Comparison of ENCODE assay signal across 8 cellular contexts in genomic region chr20:1895674-1896496, GRCh38. TPM values are rescaled to one million over a fixed set of nuclear protein-coding genes. Genes with fewer than 3 reads are reported as not detected.
A peak's percentile ranks its signal among the peaks of the same experiment; 100 is the strongest.
DNase-seq lines count a peak whose midpoint lies in the region; ATAC-seq and TF ChIP-seq lines count a peak whose summit lies in the region.

No MANE protein-coding gene starts in this region.

- H3K9me3 ChIP-seq in heart left ventricle (no peaks in the 10 kb centered on the region), prostate gland (no peaks in the 10 kb centered on the region)

- DNase-seq in GM23338 (ENCODE audit: low spot score) (peak; percentile 57), heart left ventricle (peak in 2 of 5 donors; percentile 34 to 55), prostate gland (ENCODE audit: low spot score) (no peak), Ammon's horn (ENCODE audit: low spot score) (no peak), occipital lobe (lab: John Stamatoyannopoulos, UW) (no peak)
- DNase-seq in stimulated activated CD4-positive, alpha-beta T cell treated with anti-CD3 and anti-CD28 coated beads, Interleukin-12 subunit alpha, Interleukin-12 subunit beta, amount 100 ng/mL, for 4 hours, result no peak

- H3K9me2 ChIP-seq in GM23338 (ENCODE audit: insufficient read depth), result no peaks in the 10 kb centered on the region

- H3K4me3 Mint-ChIP-seq in GM23338, result peak overlapping the region; percentile 77

- H3K79me2 ChIP-seq in GM23338 (replicated peaks; ENCODE audit: insufficient read depth), result no peaks in the 10 kb centered on the region

- H3K4me1 ChIP-seq in GM23338 (ENCODE audit: insufficient read depth) (peaks cover 17% of the 10 kb centered on the region), heart left ventricle (peaks cover 0 to 64% (median 35%) of the 10 kb centered on the region in 12 donors), prostate gland (replicated peaks) (no peaks in the 10 kb centered on the region)

- WGBS in heart left ventricle, 4 donors, result 26 to 36% (median 30%) methylated on average over 21 to 24 of the region's 24 CpGs
- 20% methylated on average over 24 of the region's 24 CpGs for WGBS in prostate gland

- H3K27me3 Mint-ChIP-seq in GM23338 (ENCODE audit: insufficient read depth, low read depth, poor library complexity), result peaks cover 50% of the 10 kb centered on the region

- no peaks in the 10 kb centered on the region for H3K36me3 Mint-ChIP-seq in GM23338 (ENCODE audit: low read depth)

- H3K9me3 Mint-ChIP-seq in GM23338, result no peaks in the 10 kb centered on the region

- no peak overlapping the region for H3K27ac Mint-ChIP-seq in GM23338

- no peak for TF ChIP-seq POLR2A in heart left ventricle (IDR thresholded peaks at IDR 0.05)
- TF ChIP-seq POLR2A in prostate gland (IDR thresholded peaks at IDR 0.05), result peak; percentile 18

- H3K27me3 ChIP-seq in GM23338 (ENCODE audit: insufficient read depth) (peaks cover 66% of the 10 kb centered on the region), heart left ventricle (no peaks in the 10 kb centered on the region), prostate gland (replicated peaks; ENCODE audit: insufficient read depth) (no peaks in the 10 kb centered on the region)

- no peaks in the 10 kb centered on the region; the same call in none of the 2 replicates for H4K20me1 ChIP-seq in GM23338 (replicated peaks; ENCODE audit: insufficient read depth)

- H3K36me3 ChIP-seq in GM23338 (ENCODE audit: insufficient read depth) (no peaks in the 10 kb centered on the region; the same call in 1 of the 2 replicates), heart left ventricle (peaks cover 0 to 6% (median 0%) of the 10 kb centered on the region in 9 donors), prostate gland (no peaks in the 10 kb centered on the region)

- H3K27ac ChIP-seq in GM23338 (ENCODE audit: low read depth) (no peak overlapping the region), VCaP (peak overlapping the region; percentile 86), heart left ventricle (peak overlapping the region in 11 of 12 donors; percentile 84 to 98 (median 94)), prostate gland (peak overlapping the region; percentile 88 to 92)

- peaks cover 61% of the 10 kb centered on the region for H3K4me1 Mint-ChIP-seq in GM23338

- peak overlapping the region; percentile 81 for H3K4me3 ChIP-seq in GM23338
- peak overlapping the region; percentile 53 to 96 (median 71) for H3K4me3 ChIP-seq in heart left ventricle
- peak overlapping the region; percentile 59 to 63 for H3K4me3 ChIP-seq in prostate gland

- TF ChIP-seq CTCF in GM23338 (conservative IDR thresholded peaks at IDR 0.05; ENCODE audit: low read depth in 2 of 2) (no peak), VCaP (conservative IDR thresholded peaks at IDR 0.05) (no peak), heart left ventricle (IDR thresholded peaks at IDR 0.05) (no peak), prostate gland (IDR thresholded peaks at IDR 0.05) (no peak)

- H2AFZ ChIP-seq in GM23338, result peak overlapping the region; percentile 87

- intact Hi-C loops in heart left ventricle (cut with DNase I), result loop anchor here in 8 of 10 donors (1.0 to 10.0 kb wide), 5 partner anchors 91 to 209 kb away; partner anchors contain the start of gene STK35 (in 1 of the 8)
- intact Hi-C loops in prostate gland (cut with DNase I), result loop anchor here (5.0 kb wide), 1 partner anchor 206 kb away; the partner anchor contains the start of gene STK35

- H3F3A ChIP-seq in GM23338 (replicated peaks; ENCODE audit: low read depth), result no peaks in the 10 kb centered on the region

- ATAC-seq in GM23338, result peak; percentile 13
- ATAC-seq in heart left ventricle, result peak in 2 of 4 donors; percentile 27 to 37
- no peak for ATAC-seq in HG03159 (IDR thresholded peaks at IDR 0.05; ENCODE audit: unreplicated experiment)

- H3K4me2 ChIP-seq in GM23338, result peak overlapping the region; percentile 85

TF ChIP-seq in GM23338, 12 proteins besides CTCF, POLR2A, EP300 and RAD21:
- TF ChIP-seq REST (IDR thresholded peaks at IDR 0.05; ENCODE audit: unreplicated experiment), result no peak
- TF ChIP-seq EZH2 (IDR thresholded peaks at IDR 0.05; ENCODE audit: low read depth, unreplicated experiment), result peak; percentile 61

RNA-seq across cellular contexts. Expression of gene SIRPA, which starts 0.7 kb away (rescaled TPM):
- 2.9 and 4.2 TPM in 2 replicates for total RNA-seq in GM23338 (2014; rRNA removed; shearing (Covaris generic))
- polyA plus RNA-seq in GM23338 (2016; fragmentation: Nextera tagmentation; extraction: Ambion mirVana) (1.2 and 1.5 TPM in 2 replicates), heart left ventricle (10 to 100 TPM in 1 of 2 donors, 1 to 10 TPM in 1; 8.6 to 46.0 TPM)
- total RNA-seq in heart left ventricle (10 to 100 TPM; 13.6 to 73.5 (median 28.5) TPM), prostate gland (10 to 100 TPM; 20.3 to 31.0 TPM), occipital lobe (3.9 TPM)
